8 cellular contexts compared by ENCODE assay signal in genomic region chr11:64865286-64866172, GRCh38. TPM values are rescaled to one million over a fixed set of nuclear protein-coding genes. Genes with fewer than 3 reads are reported as not detected.
DNase-seq lines count a peak whose midpoint lies in the region; ATAC-seq and TF ChIP-seq lines count a peak whose summit lies in the region.

No MANE protein-coding gene starts in this region.

- peaks cover 28 to 44% of the 10 kb centered on the region in 2 donors for H3K36me3 Mint-ChIP-seq in CD4-positive, alpha-beta memory T cell

- DNase-seq in CD4-positive, alpha-beta memory T cell, result peak in 1 of 5 donors; percentile 76
- peak; percentile 74 for DNase-seq in activated CD4-positive, alpha-beta T cell treated with anti-CD3 and anti-CD28 coated beads for 48 hours
- peak; percentile 50 for DNase-seq in stimulated activated naive CD8-positive, alpha-beta T cell treated with anti-CD3 and anti-CD28 coated beads, Interleukin-15, Interleukin-2, amounts not matched to agents 100 U/mL and 50 U/mL, for 24 hours
- no peak for DNase-seq in GM03348 (ENCODE audit: low spot score)
- DNase-seq in cortex of kidney (lab: John Stamatoyannopoulos, UW), result no peak
- no peak for DNase-seq in islet precursor cell

- peaks cover 99% of the 10 kb centered on the region for H3K4me1 ChIP-seq in CD4-positive, alpha-beta memory T cell (ENCODE audit: insufficient read depth, low read length)
- H3K4me1 ChIP-seq in gastroesophageal sphincter, result peaks cover 8 to 100% (median 72%) of the 10 kb centered on the region in 3 donors

- POLR2A ChIA-PET in CD4-positive, alpha-beta memory T cell (lab: Charles Lee; ENCODE audit: partially characterized antibody), result interaction anchor here (1.6 to 28.8 kb wide), 5 partner anchors 13 to 252 kb away, joined by 5 to 2105 read pairs (median 18); partner anchors contain the start of genes CDC42BPG, EHD1, RASGRP2 and SF1

- 5 to 28% methylated on average over 6 to 7 of the region's 15 CpGs for WGBS in gastroesophageal sphincter (ENCODE audit: low coverage in 1 of 2), 2 donors

- peak overlapping the region; percentile 2 to 59 for H3K4me3 ChIP-seq in CD4-positive, alpha-beta memory T cell (ENCODE audit: low read length in 2 of 2)
- H3K4me3 ChIP-seq in gastroesophageal sphincter, result peak overlapping the region in 1 of 2 donors; percentile 28

- peaks cover 0 to 2% (median 0%) of the 10 kb centered on the region in 8 donors for H3K9me3 Mint-ChIP-seq in CD4-positive, alpha-beta memory T cell

- CTCF ChIA-PET in CD4-positive, alpha-beta memory T cell (lab: Charles Lee; ENCODE audit: partially characterized antibody), result interaction anchor here (1.7 to 29.7 kb wide), 5 partner anchors 11 to 21 kb away, joined by 4 to 1245 read pairs (median 6); partner anchors contain the start of genes CDC42BPG and EHD1

- peak overlapping the region; percentile 68 for H3K27ac ChIP-seq in CD4-positive, alpha-beta memory T cell (ENCODE audit: low read depth, low read length)
- peak overlapping the region; percentile 84 to 98 (median 97) for H3K27ac ChIP-seq in gastroesophageal sphincter

- H3K9me3 ChIP-seq in CD4-positive, alpha-beta memory T cell (ENCODE audit: control insufficient read depth in 1 of 2, low read length in 2 of 2), result no peaks in the 10 kb centered on the region
- H3K9me3 ChIP-seq in gastroesophageal sphincter, result no peaks in the 10 kb centered on the region

- ATAC-seq in HG02571 (IDR thresholded peaks at IDR 0.05; ENCODE audit: unreplicated experiment) (peak; percentile 37), gastroesophageal sphincter (no peak)
- peak; percentile 34 for ATAC-seq in stimulated activated naive CD8-positive, alpha-beta T cell treated with anti-CD3 and anti-CD28 coated beads, Interleukin-15, Interleukin-2, amounts not matched to agents 100 U/mL and 50 U/mL, for 24 hours

- peak overlapping the region; percentile 64 to 91 (median 82) for H3K4me3 Mint-ChIP-seq in CD4-positive, alpha-beta memory T cell

- intact Hi-C loops in CD4-positive, alpha-beta memory T cell (cut with micrococcal nuclease), result no loop called here

- H3K27me3 ChIP-seq in CD4-positive, alpha-beta memory T cell (ENCODE audit: insufficient read depth, low read length), result no peaks in the 10 kb centered on the region
- no peaks in the 10 kb centered on the region for H3K27me3 ChIP-seq in gastroesophageal sphincter

- peaks cover 9% of the 10 kb centered on the region for H3K36me3 ChIP-seq in CD4-positive, alpha-beta memory T cell (ENCODE audit: insufficient read depth, low read length)
- H3K36me3 ChIP-seq in gastroesophageal sphincter, result no peaks in the 10 kb centered on the region

- H3K27me3 Mint-ChIP-seq in CD4-positive, alpha-beta memory T cell, result no peaks in the 10 kb centered on the region

- no peak for TF ChIP-seq POLR2A in gastroesophageal sphincter (IDR thresholded peaks at IDR 0.05)

- H3K4me1 Mint-ChIP-seq in CD4-positive, alpha-beta memory T cell, result peaks cover 51 to 95% (median 77%) of the 10 kb centered on the region in 4 donors

- peak overlapping the region; percentile 76 to 99 (median 92) for H3K27ac Mint-ChIP-seq in CD4-positive, alpha-beta memory T cell

- TF ChIP-seq CTCF in gastroesophageal sphincter (IDR thresholded peaks at IDR 0.05), result peak in 2 of 4 experiments; percentile 29 to 53

- peak; percentile 49 for TF ChIP-seq EP300 in gastroesophageal sphincter (IDR thresholded peaks at IDR 0.05)

RNA-seq across cellular contexts. Expression of gene EHD1, which starts 12.9 kb away (rescaled TPM):
- total RNA-seq in CD4-positive, alpha-beta memory T cell, result 100 to 1,000 TPM; 268 to 279 TPM
- polyA plus RNA-seq in CD4-positive, alpha-beta memory T cell, result 100 to 1,000 TPM; 125 to 200 TPM
- 100 to 1,000 TPM in 2 of 4 donors, 10 to 100 TPM in 2; 92.1 to 188 (median 101) TPM for total RNA-seq in gastroesophageal sphincter

RNA-seq across cellular contexts. Expression of gene CDC42BPG, which starts 21.1 kb away (rescaled TPM):
- 1 to 10 TPM; 6.2 to 9.0 TPM for total RNA-seq in CD4-positive, alpha-beta memory T cell
- under 1 TPM in 1 of 2 donors, not detected in 1; 0.62 TPM for polyA plus RNA-seq in CD4-positive, alpha-beta memory T cell
- under 1 TPM; 0.08 to 0.94 (median 0.22) TPM for total RNA-seq in gastroesophageal sphincter

RNA-seq across cellular contexts. Expression of gene ATG2A, which starts 51.5 kb away (rescaled TPM):
- total RNA-seq in CD4-positive, alpha-beta memory T cell, result 10 to 100 TPM; 45.7 to 47.3 TPM
- 1 to 10 TPM; 4.1 to 6.3 TPM for polyA plus RNA-seq in CD4-positive, alpha-beta memory T cell
- total RNA-seq in gastroesophageal sphincter, result 10 to 100 TPM; 18.8 to 27.2 (median 26.3) TPM

RNA-seq across cellular contexts. Expression of gene MEN1, which starts 55.2 kb away (rescaled TPM):
- total RNA-seq in CD4-positive, alpha-beta memory T cell, result 10 to 100 TPM; 41.3 to 42.7 TPM
- polyA plus RNA-seq in CD4-positive, alpha-beta memory T cell, result 10 to 100 TPM; 22.4 to 42.1 TPM
- total RNA-seq in gastroesophageal sphincter, result 10 to 100 TPM in 2 of 4 donors, 1 to 10 TPM in 2; 7.1 to 20.9 (median 11.6) TPM

RNA-seq across cellular contexts. Expression of gene PPP2R5B, which starts 59.0 kb away (rescaled TPM):
- 10 to 100 TPM; 14.0 to 15.8 TPM for total RNA-seq in CD4-positive, alpha-beta memory T cell
- 1 to 10 TPM; 5.6 to 8.8 TPM for polyA plus RNA-seq in CD4-positive, alpha-beta memory T cell
- 10 to 100 TPM; 20.3 to 41.2 (median 27.0) TPM for total RNA-seq in gastroesophageal sphincter

Comparison
In these comparisons a context has a peak if more than half of its experiments do, and no peak if none do; other contexts are left out.
1. DNase-seq: peak in activated CD4-positive, alpha-beta T cell treated with anti-CD3 and anti-CD28 coated beads for 48 hours (single experiment) and stimulated activated naive CD8-positive, alpha-beta T cell treated with anti-CD3 and anti-CD28 coated beads, Interleukin-15, Interleukin-2, amounts not matched to agents 100 U/mL and 50 U/mL, for 24 hours (single experiment); none in GM03348 (single experiment), cortex of kidney (single experiment) and islet precursor cell (single experiment).